ENCODE assay signal across 24 cellular contexts in the genomic region with DNA sequence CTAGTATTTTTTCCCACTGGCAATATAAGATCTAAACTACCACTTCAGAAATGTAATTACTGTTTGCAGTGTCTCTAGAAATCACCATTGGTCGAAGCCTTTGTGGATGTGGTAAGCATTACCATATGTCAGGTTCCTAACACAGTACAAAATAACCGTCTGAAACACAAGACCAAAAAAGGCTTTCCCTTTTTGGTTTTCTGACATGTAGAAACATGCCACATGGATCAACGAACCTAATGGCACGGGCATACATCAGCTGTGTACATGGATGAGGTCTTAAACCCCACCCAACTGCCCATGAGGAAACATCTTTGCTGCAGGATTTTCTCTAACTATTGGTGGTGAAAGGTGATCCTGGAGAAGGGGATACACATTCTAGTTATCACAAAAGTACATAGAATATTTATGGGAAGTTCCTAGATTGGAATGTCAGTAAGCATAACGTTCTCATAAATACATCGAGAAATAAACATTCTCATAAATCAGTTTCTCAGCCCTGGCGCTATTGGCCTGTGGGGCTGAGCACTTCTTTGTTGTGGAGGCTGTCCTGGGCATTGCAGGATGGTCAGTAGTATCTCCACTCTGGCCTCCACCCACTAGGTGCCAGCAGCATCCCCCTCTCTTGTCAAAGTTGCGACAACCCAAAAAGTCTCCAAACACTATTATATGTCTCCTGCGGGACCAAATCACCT. TPM values are rescaled to one million over a fixed set of nuclear protein-coding genes. Genes with fewer than 3 reads are reported as not detected.
DNase-seq lines count a peak whose midpoint lies in the region; ATAC-seq and TF ChIP-seq lines count a peak whose summit lies in the region.
"Had no signal": no experiment of that assay in that cellular context is flagged by ENCODE, and none has a peak within 500 bp of the region (broad histone marks: within the 10 kb centered on the region; RNA-seq: fewer than 3 reads in every experiment).

No MANE protein-coding gene starts in this region.

- CTCF ChIA-PET in SK-N-SH (lab: Yijun Ruan, JAX): interaction anchor here (0.9 to 1.8 kb wide), 3 partner anchors 75 to 80 kb away, joined by 3 to 6 read pairs (median 3); no protein-coding TSS in a partner anchor

- TF ChIP-seq CTCF in heart left ventricle (IDR thresholded peaks at IDR 0.05) (no peak), chondrocyte (IDR thresholded peaks at IDR 0.05) (peak; percentile 18), vagina (IDR thresholded peaks at IDR 0.05) (no peak), SK-N-SH (IDR thresholded peaks at IDR 0.05) (no peak)

- DNase-seq in heart left ventricle (no peak), left ventricle myocardium superior (no peak), chondrocyte (ENCODE audit: low spot score) (no peak), mesenchymal stem cell (no peak), vagina (ENCODE audit: extremely low spot score in 2 of 2) (no peak), SK-N-SH (no peak), NCI-H1417 treated with DMSO at 0.1 percent for 48 hours (lab: John Stamatoyannopoulos, UW) (no peak)
- DNase-seq: activated CD4-positive, alpha-beta T cell treated with anti-CD3 and anti-CD28 coated beads, Interleukin-2, amount 50 U/mL, for 48 hours; activated effector memory CD4-positive, alpha-beta T cell treated with anti-CD3 and anti-CD28 coated beads, Interleukin-2, amount 50 U/mL, for 16 hours; endodermal cell; immature natural killer cell; NCI-H1694; NCI-H69; spleen; stimulated activated CD4-positive, alpha-beta T cell treated with anti-CD3 and anti-CD28 coated beads, Interleukin-4, amount 100 ng/mL, for 24 hours; stimulated activated naive CD8-positive, alpha-beta T cell treated with anti-CD3 and anti-CD28 coated beads, Interleukin-15, Interleukin-2, amounts not matched to agents 100 U/mL and 50 U/mL, for 24 hours had no signal

- peaks cover 1% of the 10 kb centered on the region for H3K9me3 Mint-ChIP-seq in chondrocyte (ENCODE audit: low read depth)
- H3K9me3 Mint-ChIP-seq: immature natural killer cell, neural crest cell had no signal

- no peak overlapping the region for H2BK120ac ChIP-seq in mesenchymal stem cell (ENCODE audit: low read depth, low read length)

- H3K27me3 Mint-ChIP-seq in chondrocyte (ENCODE audit: low read depth): no peaks in the 10 kb centered on the region

- H3K9me2 ChIP-seq in SK-N-SH: no peaks in the 10 kb centered on the region

- no peaks in the 10 kb centered on the region for H4K20me1 ChIP-seq in SK-N-SH (ENCODE audit: insufficient read depth)

- H3K9me3 ChIP-seq in heart left ventricle (peaks cover 0 to 3% (median 0%) of the 10 kb centered on the region in 12 donors), mesenchymal stem cell (ENCODE audit: control insufficient read depth, low read length) (no peaks in the 10 kb centered on the region), vagina (no peaks in the 10 kb centered on the region), SK-N-SH (peaks cover 2% of the 10 kb centered on the region; the same call in 1 of the 2 replicates)

- no peak overlapping the region for H4K91ac ChIP-seq in mesenchymal stem cell (ENCODE audit: low read length)

- no peak for TF ChIP-seq EP300 in SK-N-SH (IDR thresholded peaks at IDR 0.05; ENCODE audit: borderline replicate concordance in 1 of 2, low read depth in 1 of 2, low read length in 1 of 2)

- H3K36me3 Mint-ChIP-seq in chondrocyte (ENCODE audit: low read depth): no peaks in the 10 kb centered on the region
- H3K36me3 Mint-ChIP-seq: brain, immature natural killer cell had no signal

- POLR2A ChIA-PET in SK-N-SH (lab: Yijun Ruan, JAX): no interaction called here

- no peak overlapping the region for H2BK15ac ChIP-seq in mesenchymal stem cell (ENCODE audit: low read depth, poor library complexity, severe bottlenecking)

- H3K36me3 ChIP-seq in heart left ventricle: no peaks in the 10 kb centered on the region
- H3K36me3 ChIP-seq in mesenchymal stem cell (ENCODE audit: control insufficient read depth in 1 of 2, insufficient read depth in 2 of 2, low read depth in 1 of 2, low read length in 2 of 2): no peaks in the 10 kb centered on the region
- H3K36me3 ChIP-seq in vagina: no peaks in the 10 kb centered on the region
- H3K36me3 ChIP-seq in SK-N-SH (replicated peaks in 1 of 2; ENCODE audit: control insufficient read depth in 1 of 2, insufficient read depth in 2 of 2, low read length in 1 of 2): no peaks in the 10 kb centered on the region
- H3K36me3 ChIP-seq: spleen, tibial nerve had no signal

- H2BK5ac ChIP-seq in mesenchymal stem cell (ENCODE audit: low read depth, low read length, poor library complexity, severe bottlenecking): no peak overlapping the region

- H3K23ac ChIP-seq in mesenchymal stem cell (ENCODE audit: low read length in 2 of 2): no peak overlapping the region

- H3K9ac ChIP-seq in mesenchymal stem cell (ENCODE audit: low read length): peak overlapping the region; percentile 78
- H3K9ac ChIP-seq in SK-N-SH: no peak overlapping the region

- no peak overlapping the region for H3K4ac ChIP-seq in mesenchymal stem cell (ENCODE audit: low read depth in 1 of 2, low read length in 2 of 2)

- H3K4me3 ChIP-seq in heart left ventricle (no peak overlapping the region), mesenchymal stem cell (ENCODE audit: insufficient read depth in 1 of 2, low read depth in 1 of 2, low read length in 2 of 2) (peak overlapping the region in 1 of 2 experiments; percentile 35), vagina (no peak overlapping the region), SK-N-SH (ENCODE audit: low read depth in 2 of 2, low read length in 1 of 2) (no peak overlapping the region)
- H3K4me3 ChIP-seq: K562, spleen had no signal

- TF ChIP-seq RAD21 in SK-N-SH (IDR thresholded peaks at IDR 0.05; ENCODE audit: low read length): no peak

- H3K27ac Mint-ChIP-seq in chondrocyte (ENCODE audit: unreplicated experiment): no peak overlapping the region
- H3K27ac Mint-ChIP-seq: immature natural killer cell; T-helper 2 cell treated with Interferon-gamma antibody and Interleukin-4, amounts not matched to agents 5 μg/mL and 100 μg/mL, for 36 hours; WTC11 had no signal

- intact Hi-C loops in heart left ventricle (cut with DNase I): no loop called here
- intact Hi-C loops in left ventricle myocardium superior (cut with micrococcal nuclease): no loop called here
- intact Hi-C loops in vagina (cut with DNase I): no loop called here

- H3K4me1 ChIP-seq in heart left ventricle (peaks cover 0 to 26% (median 1%) of the 10 kb centered on the region in 12 donors), mesenchymal stem cell (ENCODE audit: control insufficient read depth, insufficient read depth, low read depth, low read length) (peaks cover 14% of the 10 kb centered on the region), vagina (peaks cover 30% of the 10 kb centered on the region), SK-N-SH (ENCODE audit: control insufficient read depth in 1 of 2, insufficient read depth in 2 of 2, low read depth in 1 of 2, low read length in 1 of 2) (peaks cover 0 to 3% of the 10 kb centered on the region in 2 experiments; a peak in 1 of 4 replicates)

- H3K4me1 Mint-ChIP-seq in chondrocyte (ENCODE audit: low read depth): peaks cover 55% of the 10 kb centered on the region
- H3K4me1 Mint-ChIP-seq: immature natural killer cell, neural crest cell had no signal

- H3K18ac ChIP-seq in mesenchymal stem cell (ENCODE audit: low read depth in 1 of 2, low read length in 2 of 2): no peak overlapping the region

- no peaks in the 10 kb centered on the region for H3K79me2 ChIP-seq in SK-N-SH (ENCODE audit: insufficient read depth)

- peak overlapping the region in 8 of 12 donors; percentile 14 to 82 (median 38) for H3K27ac ChIP-seq in heart left ventricle
- H3K27ac ChIP-seq in mesenchymal stem cell (ENCODE audit: low read length, poor library complexity, severe bottlenecking): no peak overlapping the region
- peak overlapping the region; percentile 10 for H3K27ac ChIP-seq in vagina
- no peak overlapping the region for H3K27ac ChIP-seq in SK-N-SH (ENCODE audit: low read depth in 2 of 2, low read length in 1 of 2)
- H3K27ac ChIP-seq: C4-2B had no signal

- no peak overlapping the region for H3K4me3 Mint-ChIP-seq in chondrocyte (ENCODE audit: unreplicated experiment)
- H3K4me3 Mint-ChIP-seq: brain; endodermal cell; immature natural killer cell; neural crest cell; T-helper 2 cell treated with Interferon-gamma antibody and Interleukin-4, amounts not matched to agents 5 μg/mL and 100 μg/mL, for 36 hours; WTC11 had no signal

- no peaks in the 10 kb centered on the region for H3F3A ChIP-seq in SK-N-SH (replicated peaks; ENCODE audit: insufficient read depth)

- peak overlapping the region; percentile 12 for H2AK5ac ChIP-seq in mesenchymal stem cell (ENCODE audit: low read length, severe bottlenecking)

- H3K4me2 ChIP-seq in mesenchymal stem cell (ENCODE audit: low read length, poor library complexity, severe bottlenecking) (no peak overlapping the region), SK-N-SH (no peak overlapping the region)

- H3K27me3 ChIP-seq in heart left ventricle (no peaks in the 10 kb centered on the region), mesenchymal stem cell (ENCODE audit: control insufficient read depth in 1 of 2, insufficient read depth in 1 of 2, low read length in 2 of 2) (no peaks in the 10 kb centered on the region), vagina (no peaks in the 10 kb centered on the region), SK-N-SH (ENCODE audit: insufficient read depth) (no peaks in the 10 kb centered on the region; the same call in 1 of the 2 replicates)
- H3K27me3 ChIP-seq: spleen, tibial nerve had no signal

- no peak overlapping the region for H2BK12ac ChIP-seq in mesenchymal stem cell (ENCODE audit: low read length in 2 of 2)

- no peak overlapping the region for H2AFZ ChIP-seq in mesenchymal stem cell (ENCODE audit: low read depth, low read length)
- no peak overlapping the region for H2AFZ ChIP-seq in SK-N-SH (ENCODE audit: low read depth)

- ATAC-seq in heart left ventricle: no peak
- ATAC-seq in left ventricle myocardium superior: no peak
- ATAC-seq in GM18858 (IDR thresholded peaks at IDR 0.05; ENCODE audit: unreplicated experiment): no peak
- ATAC-seq: K562; stimulated activated naive CD8-positive, alpha-beta T cell treated with anti-CD3 and anti-CD28 coated beads, Interleukin-15, Interleukin-2, amounts not matched to agents 100 U/mL and 50 U/mL, for 24 hours; WTC11 had no signal

- H4K8ac ChIP-seq in mesenchymal stem cell (ENCODE audit: low read length): no peak overlapping the region

- no peaks in the 10 kb centered on the region for H3K79me1 ChIP-seq in mesenchymal stem cell (replicated peaks; ENCODE audit: low read length, poor library complexity, severe bottlenecking)

- WGBS in heart left ventricle, 4 donors: 86 to 95% (median 93%) methylated on average over 9 of the region's 9 CpGs
- WGBS in mesenchymal stem cell: 94% methylated on average over 8 of the region's 9 CpGs
- WGBS in SK-N-SH (ENCODE audit: low lambda C conversion rate): 80% methylated on average over 9 of the region's 9 CpGs

- H3K14ac ChIP-seq in mesenchymal stem cell (ENCODE audit: low read length in 2 of 2): no peak overlapping the region

- TF ChIP-seq POLR2A in heart left ventricle (IDR thresholded peaks at IDR 0.05): no peak
- TF ChIP-seq POLR2A in vagina (IDR thresholded peaks at IDR 0.05): no peak

RNA-seq across cellular contexts. Expression of a gene that starts 9.0 kb away (rescaled TPM):
- 10 to 100 TPM in 2 of 9 donors, 1 to 10 TPM in 7; 1.1 to 34.9 (median 6.8) TPM for total RNA-seq in heart left ventricle
- polyA plus RNA-seq in heart left ventricle: 1 to 10 TPM; 1.0 to 3.2 TPM
- total RNA-seq in left ventricle myocardium superior: 13.3 TPM
- 0.15 to 2.6 TPM in 2 of 3 replicates, not detected in the other for total RNA-seq in chondrocyte
- polyA plus RNA-seq in mesenchymal stem cell (2013, experiment 1 of 2): not detected
- not detected for polyA plus RNA-seq in mesenchymal stem cell (2013, experiment 2 of 2)
- 56.5 TPM for total RNA-seq in vagina
- polyA plus RNA-seq in SK-N-SH (2012; rRNA removed): not detected in 2 replicates
- polyA plus RNA-seq in SK-N-SH (2012; cell fraction: cytosol; rRNA removed): not detected in 2 replicates
- not detected in 2 replicates for polyA plus RNA-seq in SK-N-SH (2012; cell fraction: nucleus; rRNA removed)
- total RNA-seq: K562, neural crest cell had no signal
- polyA plus RNA-seq: K562 had no signal

Comparison
In these comparisons a context has a peak if more than half of its experiments do, and no peak if none do; other contexts are left out.
1. H3K27ac ChIP-seq: peak in heart left ventricle (8 of 12) and vagina (single experiment); none in mesenchymal stem cell (single experiment) and SK-N-SH (0 of 2).